Comparison of ENCODE assay signal across 8 cellular contexts in the genomic region with DNA sequence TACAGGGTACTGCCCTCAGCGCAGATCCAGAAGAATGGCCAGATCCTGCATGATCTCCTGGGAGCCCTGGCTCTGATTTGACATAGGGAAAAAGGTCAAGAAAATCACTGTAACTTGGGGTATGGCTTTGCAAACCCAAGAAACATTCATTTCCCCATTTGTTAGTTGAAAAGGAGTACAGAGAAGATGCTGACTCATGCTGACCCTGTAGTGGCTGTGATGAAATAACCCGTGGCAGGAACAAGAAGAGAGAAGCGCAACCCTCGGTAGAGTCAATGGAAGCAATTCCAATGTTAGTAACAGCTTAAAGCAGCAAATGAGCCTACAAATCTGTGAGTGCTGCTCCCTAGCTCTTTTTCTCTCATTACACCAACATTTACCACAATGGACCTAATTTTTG.
DNase-seq lines count a peak whose midpoint lies in the region; ATAC-seq and TF ChIP-seq lines count a peak whose summit lies in the region.

No MANE protein-coding gene starts in this region.

- peak; percentile 61 for ATAC-seq in HG03103 (IDR thresholded peaks at IDR 0.05; ENCODE audit: low read depth, unreplicated experiment)
- ATAC-seq in mucosa of descending colon, result peak; percentile 43
- ATAC-seq in GM21786 (IDR thresholded peaks at IDR 0.05; ENCODE audit: unreplicated experiment), result no peak

- H3K36me3 Mint-ChIP-seq in activated CD4-positive, alpha-beta T cell treated with anti-CD3 and anti-CD28 coated beads, Interleukin-2, amount 10 ng/mL, durations not matched to agents 24 days and 14 days (ENCODE audit: low read depth), result no peaks in the 10 kb centered on the region

- H3K4me1 ChIP-seq in mucosa of descending colon (ENCODE audit: low read depth), result no peaks in the 10 kb centered on the region
- H3K4me1 ChIP-seq in vagina, result no peaks in the 10 kb centered on the region

- H3K36me3 ChIP-seq in mucosa of descending colon (ENCODE audit: low read depth) (no peaks in the 10 kb centered on the region), vagina (no peaks in the 10 kb centered on the region)

- no peaks in the 10 kb centered on the region for H3K27me3 Mint-ChIP-seq in activated CD4-positive, alpha-beta T cell treated with anti-CD3 and anti-CD28 coated beads, Interleukin-2, amount 10 ng/mL, durations not matched to agents 24 days and 14 days

- DNase-seq in C1 segment of cervical spinal cord (lab: John Stamatoyannopoulos, UW) (peak in 12 of 14 donors; percentile 10 to 48 (median 30)), brain pericyte (ENCODE audit: low read depth, low spot score) (peak; percentile 17), mucosa of descending colon (peak in 1 of 3 donors; percentile 34), vagina (ENCODE audit: extremely low spot score in 2 of 2) (no peak)
- no peak for DNase-seq in stimulated activated naive CD4-positive, alpha-beta T cell (lab: John Stamatoyannopoulos, UW)
- no peak for DNase-seq in activated CD4-positive, alpha-beta T cell treated with anti-CD3 and anti-CD28 coated beads, Interleukin-2, amount 10 ng/mL, durations not matched to agents 24 days and 14 days

- H3K4me3 ChIP-seq in mucosa of descending colon, result no peak overlapping the region
- H3K4me3 ChIP-seq in vagina, result no peak overlapping the region

- H3K9me3 Mint-ChIP-seq in activated CD4-positive, alpha-beta T cell treated with anti-CD3 and anti-CD28 coated beads, Interleukin-2, amount 10 ng/mL, durations not matched to agents 24 days and 14 days, result no peaks in the 10 kb centered on the region

- no peak overlapping the region for H3K27ac Mint-ChIP-seq in activated CD4-positive, alpha-beta T cell treated with anti-CD3 and anti-CD28 coated beads, Interleukin-2, amount 10 ng/mL, durations not matched to agents 24 days and 14 days

- H3K27ac ChIP-seq in vagina, result no peak overlapping the region

- TF ChIP-seq CTCF in mucosa of descending colon (IDR thresholded peaks at IDR 0.05) (no peak), vagina (IDR thresholded peaks at IDR 0.05) (no peak)

- intact Hi-C loops in mucosa of descending colon (cut with DNase I, micrococcal nuclease), result no loop called here
- intact Hi-C loops in activated CD4-positive, alpha-beta T cell treated with anti-CD3 and anti-CD28 coated beads, Interleukin-2, amount 10 ng/mL, durations not matched to agents 24 days and 14 days (cut with micrococcal nuclease), result no loop called here
- intact Hi-C loops in vagina (cut with DNase I), result no loop called here

- H3K9me3 ChIP-seq in mucosa of descending colon (no peaks in the 10 kb centered on the region), vagina (no peaks in the 10 kb centered on the region)

- H3K27me3 ChIP-seq in vagina, result no peaks in the 10 kb centered on the region

- TF ChIP-seq POLR2A in vagina (IDR thresholded peaks at IDR 0.05), result no peak

- no peak overlapping the region for H3K4me3 Mint-ChIP-seq in activated CD4-positive, alpha-beta T cell treated with anti-CD3 and anti-CD28 coated beads, Interleukin-2, amount 10 ng/mL, durations not matched to agents 24 days and 14 days

- no peaks in the 10 kb centered on the region for H3K4me1 Mint-ChIP-seq in activated CD4-positive, alpha-beta T cell treated with anti-CD3 and anti-CD28 coated beads, Interleukin-2, amount 10 ng/mL, durations not matched to agents 24 days and 14 days

Comparison
In these comparisons a context has a peak if more than half of its experiments do, and no peak if none do; other contexts are left out.
1. DNase-seq: peak in C1 segment of cervical spinal cord (12 of 14) and brain pericyte (single experiment); none in stimulated activated naive CD4-positive, alpha-beta T cell (0 of 6), activated CD4-positive, alpha-beta T cell treated with anti-CD3 and anti-CD28 coated beads, Interleukin-2, amount 10 ng/mL, durations not matched to agents 24 days and 14 days (single experiment) and vagina (0 of 2).